Comparison of ENCODE assay signal across 5 cellular contexts in genomic region chr3:197359476-197359875, GRCh38.
DNase-seq lines count a peak whose midpoint lies in the region; ATAC-seq, FAIRE-seq and TF ChIP-seq lines count a peak whose summit lies in the region.
"Not testable (repeated sequence)": the region's sequence is repeated elsewhere in the genome, so short reads cannot be mapped to it uniquely, and the experiment has no call there.

No MANE protein-coding gene starts in this region.

- H3K27me3 Mint-ChIP-seq in endothelial cell (ENCODE audit: unreplicated experiment), result not testable (repeated sequence)
- peaks cover 3 to 13% of the 10 kb centered on the region in 2 donors for H3K27me3 Mint-ChIP-seq in natural killer cell treated with Interleukin-12 subunit alpha and Interleukin-12 subunit beta and Interleukin-15 and Interleukin-18, amount 100 ng/mL, for 72 hours
- peaks cover 21% of the 10 kb centered on the region for H3K27me3 Mint-ChIP-seq in neural progenitor cell (ENCODE audit: insufficient read depth, low read depth)

- not testable (repeated sequence) for H3K79me2 ChIP-seq in K562 (ENCODE audit: control insufficient read depth, insufficient read depth, low read length); neural progenitor cell (ENCODE audit: low read depth)

- ATAC-seq in K562; natural killer cell treated with Interleukin-12 subunit alpha and Interleukin-12 subunit beta and Interleukin-15 and Interleukin-18, amount 100 ng/mL, for 72 hours: not testable (repeated sequence)

- TF ChIP-seq POLR2A in K562 (conservative IDR thresholded peaks at IDR 0.05), result not testable (repeated sequence)

- H3K4me1 ChIP-seq in HEK293 (ENCODE audit: control insufficient read depth, insufficient read depth, low read length); K562 (replicated peaks in 1 of 2; ENCODE audit: control insufficient read depth in 2 of 2, insufficient read depth in 2 of 2, low read length in 2 of 2): not testable (repeated sequence)
- H3K4me1 ChIP-seq in neural progenitor cell, result peaks cover 32% of the 10 kb centered on the region

- in situ Hi-C loops in K562 (cut with MboI), result not testable (repeated sequence)

- H3K27ac Mint-ChIP-seq in endothelial cell (ENCODE audit: unreplicated experiment); natural killer cell treated with Interleukin-12 subunit alpha and Interleukin-12 subunit beta and Interleukin-15 and Interleukin-18, amount 100 ng/mL, for 72 hours; neural progenitor cell: not testable (repeated sequence)

- H3K4me1 Mint-ChIP-seq in endothelial cell (ENCODE audit: unreplicated experiment) (peaks cover 18% of the 10 kb centered on the region), neural progenitor cell (peaks cover 29% of the 10 kb centered on the region)
- not testable (repeated sequence) for H3K4me1 Mint-ChIP-seq in natural killer cell treated with Interleukin-12 subunit alpha and Interleukin-12 subunit beta and Interleukin-15 and Interleukin-18, amount 100 ng/mL, for 72 hours (ENCODE audit: low read depth in 2 of 2)

- TF ChIP-seq RAD21 in K562 (CRISPR knock-in tag; conservative IDR thresholded peaks at IDR 0.05 in 1 of 2, IDR thresholded peaks at IDR 0.05 in 1 of 2), result not testable (repeated sequence)

- H2AFZ ChIP-seq in K562 (ENCODE audit: low read depth, low read length); neural progenitor cell (replicated peaks): not testable (repeated sequence)

- POLR2A ChIA-PET in HEK293 (lab: Yijun Ruan, JAX); K562 (lab: Yijun Ruan, JAX): not testable (repeated sequence)

- H3K36me3 ChIP-seq in HEK293 (ENCODE audit: control insufficient read depth in 2 of 2, insufficient read depth in 1 of 2, low read length in 2 of 2); K562 (ENCODE audit: control insufficient read depth, insufficient read depth, low read length); neural progenitor cell: not testable (repeated sequence)

- not testable (repeated sequence) for TF ChIP-seq EP300 in K562 (IDR thresholded peaks at IDR 0.05; ENCODE audit: low read length)

- not testable (repeated sequence) for H3K9me3 ChIP-seq in HEK293 (ENCODE audit: control insufficient read depth, insufficient read depth, low read depth, low read length); K562 (replicated peaks; ENCODE audit: control insufficient read depth, insufficient read depth, low read depth, low read length); neural progenitor cell (ENCODE audit: low read depth)

- peaks cover 35% of the 10 kb centered on the region for H3F3A ChIP-seq in neural progenitor cell (ENCODE audit: low read depth)

- intact Hi-C loops in K562 (cut with micrococcal nuclease), result not testable (repeated sequence)

- H3K27ac ChIP-seq in HEK293 (ENCODE audit: extremely low read depth, low read depth, low read length); K562 (ENCODE audit: extremely low read depth, low read depth, low read length); neural progenitor cell: not testable (repeated sequence)

- not testable (repeated sequence) for H3K9me1 ChIP-seq in K562 (ENCODE audit: control insufficient read depth, insufficient read depth, low read length)

- WGBS in K562 (ENCODE audit: insufficient coverage, low coverage, missing lambda C conversion rate), result 3% methylated on average over 3 of the region's 3 CpGs

- H3K4me3 Mint-ChIP-seq in endothelial cell (ENCODE audit: unreplicated experiment) (peak overlapping the region; percentile 7), neural progenitor cell (peak overlapping the region; percentile 19)
- not testable (repeated sequence) for H3K4me3 Mint-ChIP-seq in natural killer cell treated with Interleukin-12 subunit alpha and Interleukin-12 subunit beta and Interleukin-15 and Interleukin-18, amount 100 ng/mL, for 72 hours

- not testable (repeated sequence) for H3K4me2 ChIP-seq in K562 (ENCODE audit: insufficient read depth, low read length); neural progenitor cell

- H3K9ac ChIP-seq in K562 (ENCODE audit: insufficient read depth in 1 of 2, low read depth in 2 of 2, low read length in 2 of 2); neural progenitor cell: not testable (repeated sequence)

- not testable (repeated sequence) for H4K20me1 ChIP-seq in K562 (replicated peaks; ENCODE audit: control insufficient read depth, insufficient read depth, low read length); neural progenitor cell (ENCODE audit: low read depth)

- not testable (repeated sequence) for TF ChIP-seq CTCF in HEK293 (tag by site-specific recombination; IDR thresholded peaks at IDR 0.05); K562 (IDR thresholded peaks at IDR 0.05 in 2 of 3, conservative IDR thresholded peaks at IDR 0.05 in 1 of 3; ENCODE audit: insufficient read depth in 2 of 3, low read depth in 1 of 3, low read length in 3 of 3); endothelial cell (IDR thresholded peaks at IDR 0.05; ENCODE audit: unreplicated experiment); neural progenitor cell (IDR thresholded peaks at IDR 0.05)

- FAIRE-seq in K562 (lab: Jason Lieb, UNC), result not testable (repeated sequence)

- CTCF ChIA-PET in HEK293 (lab: Yijun Ruan, JAX); K562 (lab: Yijun Ruan, JAX; ENCODE audit: low intra/inter-chr PET ratio): not testable (repeated sequence)

- peaks cover 13% of the 10 kb centered on the region for H3K9me3 Mint-ChIP-seq in endothelial cell (ENCODE audit: unreplicated experiment)
- not testable (repeated sequence) for H3K9me3 Mint-ChIP-seq in natural killer cell treated with Interleukin-12 subunit alpha and Interleukin-12 subunit beta and Interleukin-15 and Interleukin-18, amount 100 ng/mL, for 72 hours
- H3K9me3 Mint-ChIP-seq in neural progenitor cell, result peaks cover 31% of the 10 kb centered on the region

- peaks cover 5 to 15% of the 10 kb centered on the region in 2 experiments; a peak in 3 of 5 replicates for H3K27me3 ChIP-seq in K562 (ENCODE audit: control insufficient read depth in 2 of 2, insufficient read depth in 2 of 2, low read length in 2 of 2)
- H3K27me3 ChIP-seq in neural progenitor cell, result not testable (repeated sequence)

- not testable (repeated sequence) for H3K4me3 ChIP-seq in HEK293 (ENCODE audit: low read depth, low read length); K562; neural progenitor cell

- not testable (repeated sequence) for DNase-seq in K562 (ENCODE audit: extremely low read depth in 1 of 4, low spot score in 3 of 4); endothelial cell (ENCODE audit: low spot score); neural progenitor cell (ENCODE audit: low spot score)
- peak; percentile 23 for DNase-seq in natural killer cell treated with Interleukin-12 subunit alpha and Interleukin-12 subunit beta and Interleukin-15 and Interleukin-18, amount 100 ng/mL, for 72 hours (ENCODE audit: low spot score)

- not testable (repeated sequence) for BruUV-seq in K562 (replicated peaks; lab: Mats Ljungman, UMichigan)

- peaks cover 23% of the 10 kb centered on the region for H3K36me3 Mint-ChIP-seq in endothelial cell (ENCODE audit: low read depth, unreplicated experiment)
- H3K36me3 Mint-ChIP-seq in natural killer cell treated with Interleukin-12 subunit alpha and Interleukin-12 subunit beta and Interleukin-15 and Interleukin-18, amount 100 ng/mL, for 72 hours; neural progenitor cell: not testable (repeated sequence)

TF ChIP-seq in HEK293, 187 proteins besides CTCF, POLR2A, EP300 and RAD21:
- TF ChIP-seq ZNF707 (tag by site-specific recombination; IDR thresholded peaks at IDR 0.05), result peak; percentile 84

TF ChIP-seq in K562, 482 proteins besides CTCF, POLR2A, EP300 and RAD21:
- peak; percentile 87 for TF ChIP-seq ZNF766 (CRISPR knock-in tag; conservative IDR thresholded peaks at IDR 0.05)
- TF ChIP-seq ZNF707 (CRISPR knock-in tag; conservative IDR thresholded peaks at IDR 0.05), result peak; percentile 83
